In the genomic region with DNA sequence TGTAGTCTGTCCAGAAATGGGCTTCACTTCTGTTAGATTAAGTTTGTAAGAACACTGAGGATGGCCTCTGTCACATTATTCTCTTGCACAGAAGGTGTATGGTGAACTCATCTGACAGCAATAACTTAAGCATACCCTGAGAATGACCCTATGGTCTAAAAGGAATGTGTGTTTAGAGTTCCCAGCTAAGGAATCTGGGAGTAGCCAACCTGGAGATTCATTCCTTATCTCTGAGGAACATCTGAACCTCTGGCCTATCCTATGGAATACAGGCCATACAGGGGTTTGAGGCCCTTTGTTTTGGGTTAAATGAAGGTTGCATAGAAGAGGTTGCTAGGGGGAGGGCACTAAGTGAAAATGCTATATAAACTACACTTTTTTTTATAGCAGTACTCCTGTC, we compare ENCODE assay signal across 25 cellular contexts. TPM values are rescaled to one million over a fixed set of nuclear protein-coding genes. Genes with fewer than 3 reads are reported as not detected.
"Had no signal": no experiment of that assay in that cellular context is flagged by ENCODE, and none has a peak within 500 bp of the region (broad histone marks: within the 10 kb centered on the region; RNA-seq: fewer than 3 reads in every experiment).

No MANE protein-coding gene starts in this region.

- H3K36me3 Mint-ChIP-seq: activated CD8-positive, alpha-beta memory T cell treated with anti-CD3 and anti-CD28 coated beads, Interleukin-2, amount 10 ng/mL, durations not matched to agents 7 days and 5 days; activated naive CD4-positive, alpha-beta T cell treated with anti-CD3 and anti-CD28 coated beads, Interleukin-2, amount 10 ng/mL, durations not matched to agents 7 days and 5 days; natural killer cell treated with Interleukin-12 subunit alpha and Interleukin-12 subunit beta and Interleukin-15 and Interleukin-18, amount 100 ng/mL, for 72 hours had no signal

- H3K4me3 Mint-ChIP-seq: activated CD8-positive, alpha-beta memory T cell treated with anti-CD3 and anti-CD28 coated beads, Interleukin-2, amount 10 ng/mL, durations not matched to agents 7 days and 5 days; activated CD8-positive, alpha-beta T cell treated with anti-CD3 and anti-CD28 coated beads for 36 hours; activated naive CD4-positive, alpha-beta T cell treated with anti-CD3 and anti-CD28 coated beads, Interleukin-2, amount 10 ng/mL, durations not matched to agents 7 days and 5 days; endodermal cell; natural killer cell treated with Interleukin-12 subunit alpha and Interleukin-12 subunit beta and Interleukin-15 and Interleukin-18, amount 100 ng/mL, for 72 hours; T-helper 17 cell had no signal

- H3K9me3 Mint-ChIP-seq: activated CD8-positive, alpha-beta T cell treated with anti-CD3 and anti-CD28 coated beads for 36 hours; activated naive CD4-positive, alpha-beta T cell treated with anti-CD3 and anti-CD28 coated beads, Interleukin-2, amount 10 ng/mL, durations not matched to agents 7 days and 5 days; endodermal cell; natural killer cell treated with Interleukin-12 subunit alpha and Interleukin-12 subunit beta and Interleukin-15 and Interleukin-18, amount 100 ng/mL, for 72 hours had no signal

- DNase-seq: activated CD4-positive, alpha-beta T cell treated with anti-CD3 and anti-CD28 coated beads for 4 hours; activated CD4-positive, CD25-positive, alpha-beta regulatory T cell; activated CD8-positive, alpha-beta memory T cell treated with anti-CD3 and anti-CD28 coated beads, Interleukin-2, amount 10 ng/mL, durations not matched to agents 7 days and 5 days; activated CD8-positive, alpha-beta T cell treated with anti-CD3 and anti-CD28 coated beads for 36 hours; activated effector memory CD4-positive, alpha-beta T cell treated with anti-CD3 and anti-CD28 coated beads, Interleukin-2, amount 50 U/mL, for 16 hours; activated naive CD4-positive, alpha-beta T cell treated with anti-CD3 and anti-CD28 coated beads, Interleukin-2, amount 10 ng/mL, durations not matched to agents 7 days and 5 days; activated T-cell treated with anti-CD3 and anti-CD28 coated beads for 4 hours; body of pancreas; cortex of kidney; endodermal cell; heart left ventricle; kidney; ovary; spleen; stimulated activated CD4-positive, alpha-beta T cell treated with anti-CD3 and anti-CD28 coated beads, Interleukin-4, amount 100 ng/mL, for 1 hour; stimulated activated naive CD4-positive, alpha-beta T cell treated with Interleukin-2 at 50 U/mL for 16 hours; T-helper 17 cell; upper lobe of right lung had no signal

- H3K27ac Mint-ChIP-seq: activated CD8-positive, alpha-beta memory T cell treated with anti-CD3 and anti-CD28 coated beads, Interleukin-2, amount 10 ng/mL, durations not matched to agents 7 days and 5 days; activated CD8-positive, alpha-beta T cell treated with anti-CD3 and anti-CD28 coated beads for 36 hours; activated naive CD4-positive, alpha-beta T cell treated with anti-CD3 and anti-CD28 coated beads, Interleukin-2, amount 10 ng/mL, durations not matched to agents 7 days and 5 days; endodermal cell; natural killer cell treated with Interleukin-12 subunit alpha and Interleukin-12 subunit beta and Interleukin-15 and Interleukin-18, amount 100 ng/mL, for 72 hours; T-helper 17 cell had no signal

- H3K9me3 ChIP-seq: body of pancreas, heart left ventricle, neutrophil, ovary, prostate gland, spleen, thoracic aorta, upper lobe of right lung had no signal

- H3K4me3 ChIP-seq: body of pancreas, cardiac muscle cell, heart left ventricle, lung, ovary, prostate gland, spleen, thoracic aorta, upper lobe of right lung had no signal

- H3K27me3 Mint-ChIP-seq: activated CD8-positive, alpha-beta memory T cell treated with anti-CD3 and anti-CD28 coated beads, Interleukin-2, amount 10 ng/mL, durations not matched to agents 7 days and 5 days; activated naive CD4-positive, alpha-beta T cell treated with anti-CD3 and anti-CD28 coated beads, Interleukin-2, amount 10 ng/mL, durations not matched to agents 7 days and 5 days had no signal

- H3K36me3 ChIP-seq: cardiac muscle cell, heart left ventricle, neutrophil, ovary, prostate gland, spleen, thoracic aorta, upper lobe of right lung had no signal

- ATAC-seq: activated CD8-positive, alpha-beta memory T cell treated with anti-CD3 and anti-CD28 coated beads, Interleukin-2, amount 10 ng/mL, durations not matched to agents 7 days and 5 days; activated CD8-positive, alpha-beta T cell treated with anti-CD3 and anti-CD28 coated beads for 36 hours; body of pancreas; heart left ventricle; left lobe of liver; natural killer cell treated with Interleukin-12 subunit alpha and Interleukin-12 subunit beta and Interleukin-15 and Interleukin-18, amount 100 ng/mL, for 72 hours; T-helper 17 cell; upper lobe of right lung had no signal

- H3K27ac ChIP-seq: body of pancreas, cardiac muscle cell, heart left ventricle, neutrophil, ovary, prostate gland, spleen, thoracic aorta, upper lobe of right lung had no signal

- H3K4me1 ChIP-seq: prostate gland, spleen had no signal

- H3K4me1 Mint-ChIP-seq: activated CD8-positive, alpha-beta memory T cell treated with anti-CD3 and anti-CD28 coated beads, Interleukin-2, amount 10 ng/mL, durations not matched to agents 7 days and 5 days; activated naive CD4-positive, alpha-beta T cell treated with anti-CD3 and anti-CD28 coated beads, Interleukin-2, amount 10 ng/mL, durations not matched to agents 7 days and 5 days had no signal

- FAIRE-seq: kidney had no signal

- H3K27me3 ChIP-seq: body of pancreas, cardiac muscle cell, heart left ventricle, ovary, spleen, upper lobe of right lung had no signal

RNA-seq across cellular contexts. Expression of gene LAMB4, which starts 41.4 kb away (rescaled TPM):
- total RNA-seq: activated CD8-positive, alpha-beta memory T cell treated with anti-CD3 and anti-CD28 coated beads, Interleukin-2, amount 10 ng/mL, durations not matched to agents 7 days and 5 days; activated CD8-positive, alpha-beta T cell treated with anti-CD3 and anti-CD28 coated beads for 36 hours; cardiac muscle cell; endodermal cell; left lobe of liver; natural killer cell treated with Interleukin-12 subunit alpha and Interleukin-12 subunit beta and Interleukin-15 and Interleukin-18, amount 100 ng/mL, for 72 hours; ovary; T-helper 17 cell; upper lobe of right lung had no signal
- polyA plus RNA-seq: cardiac muscle cell had no signal
